ENCODE assay signal across 30 cellular contexts in genomic region chr18:33818145-33818544, GRCh38.
"Had no signal": no experiment of that assay in that cellular context is flagged by ENCODE, and none has a peak within 500 bp of the region (broad histone marks: within the 10 kb centered on the region; RNA-seq: fewer than 3 reads in every experiment).

No MANE protein-coding gene starts in this region.

- H3K27ac ChIP-seq: brain microvascular endothelial cell, coronary artery, dorsolateral prefrontal cortex, esophagus muscularis mucosa, foreskin keratinocyte, gastroesophageal sphincter, VCaP had no signal

- H3K4me1 ChIP-seq: esophagus muscularis mucosa, gastroesophageal sphincter had no signal

- H3K27me3 ChIP-seq: brain microvascular endothelial cell, foreskin keratinocyte had no signal

- H3K27me3 Mint-ChIP-seq: activated CD4-positive, alpha-beta T cell treated with anti-CD3 and anti-CD28 coated beads, Interleukin-2, amount 10 ng/mL, durations not matched to agents 7 days and 5 days; activated T-helper 17 cell treated with anti-CD3 and anti-CD28 coated beads, Interleukin-2, amount 50 U/mL, for 72 hours; central memory CD8-positive, alpha-beta T cell had no signal

- H3K4me3 Mint-ChIP-seq: activated CD4-positive, alpha-beta T cell treated with anti-CD3 and anti-CD28 coated beads, Interleukin-2, amount 10 ng/mL, durations not matched to agents 7 days and 5 days; activated CD8-positive, alpha-beta T cell treated with anti-CD3 and anti-CD28 coated beads for 36 hours; activated naive CD8-positive, alpha-beta T cell; activated T-cell treated with anti-CD3 and anti-CD28 coated beads, Interleukin-2, amount 50 U/mL, for 4 hours; activated T-helper 17 cell treated with anti-CD3 and anti-CD28 coated beads, Interleukin-2, amount 50 U/mL, for 72 hours; central memory CD8-positive, alpha-beta T cell; dendritic cell treated with granulocyte-macrophage colony-stimulating factor and Interleukin-4, amounts not matched to agents 40 ng/mL and 50 ng/mL, for 4 days; WTC11 had no signal

- ATAC-seq: activated CD8-positive, alpha-beta T cell treated with anti-CD3 and anti-CD28 coated beads for 36 hours; activated T-cell treated with anti-CD3 and anti-CD28 coated beads, Interleukin-2, amount 50 U/mL, for 4 hours; activated T-helper 17 cell treated with anti-CD3 and anti-CD28 coated beads, Interleukin-2, amount 50 U/mL, for 72 hours; foreskin keratinocyte; gastroesophageal sphincter; WTC11 had no signal

- DNase-seq: activated CD4-positive, alpha-beta T cell treated with anti-CD3 and anti-CD28 coated beads for 1 hour; activated CD4-positive, alpha-beta T cell treated with anti-CD3 and anti-CD28 coated beads for 4 hours; activated CD4-positive, alpha-beta T cell treated with anti-CD3 and anti-CD28 coated beads, Interleukin-2, amount 10 ng/mL, durations not matched to agents 7 days and 5 days; activated CD4-positive, alpha-beta T cell treated with anti-CD3 and anti-CD28 coated beads, Interleukin-2, amount 50 U/mL, for 48 hours; activated CD8-positive, alpha-beta memory T cell treated with anti-CD3 and anti-CD28 coated beads for 24 hours; activated CD8-positive, alpha-beta T cell treated with anti-CD3 and anti-CD28 coated beads for 36 hours; activated effector memory CD4-positive, alpha-beta T cell treated with Interleukin-2 at 50 U/mL for 16 hours; activated gamma-delta T cell treated with Interleukin-2 at 50 U/mL for 16 hours; activated naive CD4-positive, alpha-beta T cell treated with anti-CD3 and anti-CD28 coated beads, Interleukin-2, amount 50 U/mL, for 16 hours; activated naive CD4-positive, alpha-beta T cell treated with Interleukin-2 at 50 U/mL for 16 hours; activated T-cell treated with anti-CD3 and anti-CD28 coated beads, Interleukin-2, amount 50 U/mL, for 4 hours; amniotic stem cell; anterior cingulate cortex; brain microvascular endothelial cell; dorsolateral prefrontal cortex; effector memory CD4-positive, alpha-beta T cell; erythroblast; foreskin keratinocyte; T-helper 2 cell had no signal

- H3K9me3 ChIP-seq: esophagus muscularis mucosa, gastroesophageal sphincter had no signal

- H3K36me3 Mint-ChIP-seq: activated naive CD8-positive, alpha-beta T cell had no signal

- H3K4me3 ChIP-seq: coronary artery, dorsolateral prefrontal cortex, esophagus muscularis mucosa, gastroesophageal sphincter had no signal

- H3K9me3 Mint-ChIP-seq: activated T-helper 17 cell treated with anti-CD3 and anti-CD28 coated beads, Interleukin-2, amount 50 U/mL, for 72 hours; dendritic cell treated with granulocyte-macrophage colony-stimulating factor and Interleukin-4, amounts not matched to agents 40 ng/mL and 50 ng/mL, for 4 days had no signal

- FAIRE-seq: astrocyte, bronchial epithelial cell had no signal

- H3K27ac Mint-ChIP-seq: activated CD4-positive, alpha-beta T cell treated with anti-CD3 and anti-CD28 coated beads, Interleukin-2, amount 10 ng/mL, durations not matched to agents 7 days and 5 days; activated CD8-positive, alpha-beta T cell treated with anti-CD3 and anti-CD28 coated beads for 36 hours; activated naive CD8-positive, alpha-beta T cell; activated T-helper 17 cell treated with anti-CD3 and anti-CD28 coated beads, Interleukin-2, amount 50 U/mL, for 72 hours; dendritic cell treated with granulocyte-macrophage colony-stimulating factor and Interleukin-4, amounts not matched to agents 40 ng/mL and 50 ng/mL, for 4 days; WTC11 had no signal

- H3K36me3 ChIP-seq: brain microvascular endothelial cell, esophagus muscularis mucosa, gastroesophageal sphincter had no signal

- H3K4me1 Mint-ChIP-seq: activated CD4-positive, alpha-beta T cell treated with anti-CD3 and anti-CD28 coated beads, Interleukin-2, amount 10 ng/mL, durations not matched to agents 7 days and 5 days; activated T-helper 17 cell treated with anti-CD3 and anti-CD28 coated beads, Interleukin-2, amount 50 U/mL, for 72 hours; central memory CD8-positive, alpha-beta T cell had no signal
